22 cellular contexts compared by ENCODE assay signal in the genomic region with DNA sequence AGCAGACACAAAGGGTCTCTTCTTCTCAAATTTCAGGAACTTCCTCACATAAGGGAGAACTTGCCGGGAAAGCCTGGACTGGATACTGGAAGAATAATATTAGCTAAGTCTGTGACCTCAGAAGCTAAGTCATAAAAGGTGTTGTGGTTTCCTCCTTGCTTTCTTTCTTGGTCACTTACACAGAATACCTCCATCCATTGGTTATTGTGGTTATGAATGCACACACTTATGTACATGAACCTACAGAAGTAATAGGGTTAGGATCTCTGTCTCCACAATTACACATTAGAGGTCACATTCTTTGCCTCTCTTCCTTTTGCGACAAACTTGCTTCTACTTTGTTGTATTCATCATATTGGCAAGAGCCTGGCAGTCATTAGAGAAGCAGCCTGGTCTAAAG.
"Had no signal": no experiment of that assay in that cellular context is flagged by ENCODE, and none has a peak within 500 bp of the region (broad histone marks: within the 10 kb centered on the region; RNA-seq: fewer than 3 reads in every experiment).

No MANE protein-coding gene starts in this region.

- H3K27ac ChIP-seq: RWPE1 had no signal

- H3K36me3 ChIP-seq: MG63 had no signal

- ATAC-seq: HepG2, Panc1, PC-3 had no signal

- H3K9ac ChIP-seq: SK-N-SH had no signal

- H3K9me3 ChIP-seq: SK-N-SH had no signal

- DNase-seq: IMR-90, Karpas-422, KG1, MG63, NCI-H1092, NCI-H1105 treated with DMSO at 0.1 percent for 48 hours, NCI-H1436, NCI-H187, NCI-H2029, NCI-H2081 treated with DMSO at 0.1 percent for 48 hours, NCI-H2171, NCI-H226, NCI-H446 treated with DMSO at 0.1 percent for 48 hours, NCI-H510A treated with DMSO at 0.1 percent for 48 hours, NCI-H526, PC-3, SHP77, SK-N-SH, T-helper 1 cell had no signal

- H3K4me2 ChIP-seq: SK-N-SH had no signal

- H3K4me3 ChIP-seq: MG63 had no signal

- H3K27me3 ChIP-seq: MG63 had no signal
